ENCODE assay signal across 9 cellular contexts in genomic region chr17:41308918-41309359, GRCh38. TPM values are rescaled to one million over a fixed set of nuclear protein-coding genes. Genes with fewer than 3 reads are reported as not detected.
DNase-seq lines count a peak whose midpoint lies in the region; ATAC-seq and TF ChIP-seq lines count a peak whose summit lies in the region.
"Had no signal": no experiment of that assay in that cellular context is flagged by ENCODE, and none has a peak within 500 bp of the region (broad histone marks: within the 10 kb centered on the region; RNA-seq: fewer than 3 reads in every experiment).

TSS of gene KRTAP16-1 (minus strand) at chr17:41309309. CDS start at chr17:41309253, 56 bp downstream.

- no peak for TF ChIP-seq CTCF in DND-41 (IDR thresholded peaks at IDR 0.05; ENCODE audit: borderline replicate concordance, extremely low read depth, low read length, poor library complexity, severe bottlenecking)

- H3K9ac ChIP-seq in DND-41 (ENCODE audit: low read depth, low read length) (peak within 1 kb of the TSS; percentile 14; the same call in 1 of the 2 replicates), neuronal stem cell (ENCODE audit: low read depth, low read length, poor library complexity) (no peak within 1 kb of the TSS)

- H3K4me3 ChIP-seq in DND-41 (ENCODE audit: low read depth in 1 of 2, low read length in 2 of 2) (peak within 1 kb of the TSS in 1 of 2 experiments; percentile 15; a peak in 1 of 4 replicates), neuronal stem cell (ENCODE audit: low read length in 2 of 2) (no peak within 1 kb of the TSS)

- H4K91ac ChIP-seq in neuronal stem cell (ENCODE audit: low read depth, low read length, poor library complexity) = no peak within 1 kb of the TSS

- H3K9me3 ChIP-seq in DND-41 (ENCODE audit: insufficient read depth, low read length, severe bottlenecking) (peaks cover 28% of the 10 kb centered on the region), neuronal stem cell (replicated peaks in 1 of 2; ENCODE audit: control insufficient read depth in 2 of 2, insufficient read depth in 1 of 2, low read depth in 1 of 2, low read length in 2 of 2) (peaks cover 0 to 3% of the 10 kb centered on the region in 2 donors)

- H3K27me3 ChIP-seq in DND-41 (ENCODE audit: insufficient read depth, low read length, poor library complexity) (no peaks in the 10 kb centered on the region), neuronal stem cell (ENCODE audit: control insufficient read depth in 3 of 3, insufficient read depth in 3 of 3, low read depth in 1 of 3, low read length in 3 of 3) (no peaks in the 10 kb centered on the region)

- H3K18ac ChIP-seq in neuronal stem cell (ENCODE audit: low read length) = peak within 1 kb of the TSS; percentile 40

- H3K36me3 ChIP-seq in DND-41 (ENCODE audit: insufficient read depth, low read length) (no peaks in the 10 kb centered on the region), neuronal stem cell (replicated peaks in 1 of 2; ENCODE audit: control insufficient read depth in 2 of 2, insufficient read depth in 2 of 2, low read length in 2 of 2) (no peaks in the 10 kb centered on the region)

- H2AFZ ChIP-seq in DND-41 (ENCODE audit: low read depth, low read length) (peak within 1 kb of the TSS; percentile 24), neuronal stem cell (ENCODE audit: low read length) (no peak within 1 kb of the TSS)

- peak within 1 kb of the TSS; percentile 29 for H2AK5ac ChIP-seq in neuronal stem cell (ENCODE audit: low read depth, low read length)

- H3K27ac ChIP-seq in DND-41 (ENCODE audit: low read length) (peak within 1 kb of the TSS; percentile 82), neuronal stem cell (replicated peaks; ENCODE audit: low read length) (no peak within 1 kb of the TSS)

- no peaks in the 10 kb centered on the region for H4K20me1 ChIP-seq in DND-41 (ENCODE audit: insufficient read depth, low read length)

- H3K23ac ChIP-seq in neuronal stem cell (ENCODE audit: low read depth, low read length, poor library complexity) = peak within 1 kb of the TSS; percentile 21

- ATAC-seq in DND-41 (ENCODE audit: insufficient read depth, low read depth) = peak; percentile 67
- ATAC-seq in HG03432 (IDR thresholded peaks at IDR 0.05; ENCODE audit: unreplicated experiment) = no peak
- ATAC-seq: HepG2 had no signal

- H3K79me2 ChIP-seq in DND-41 (ENCODE audit: insufficient read depth, low read length) = no peaks in the 10 kb centered on the region

- intact Hi-C loops in head of caudate nucleus (cut with DNase I) = no loop called here

- H3K4me1 ChIP-seq in DND-41 (ENCODE audit: insufficient read depth, low read length) = peaks cover 20% of the 10 kb centered on the region
- peaks cover 0 to 1% of the 10 kb centered on the region in 2 donors for H3K4me1 ChIP-seq in neuronal stem cell (ENCODE audit: control insufficient read depth in 2 of 2, insufficient read depth in 1 of 2, low read depth in 1 of 2, low read length in 2 of 2)

- H2BK15ac ChIP-seq in neuronal stem cell (ENCODE audit: low read length) = no peak within 1 kb of the TSS

- H3K14ac ChIP-seq in neuronal stem cell (ENCODE audit: low read length) = no peak within 1 kb of the TSS

- H2BK12ac ChIP-seq in neuronal stem cell (ENCODE audit: low read length) = no peak within 1 kb of the TSS

- no CpG with 5 or more reads among the region's 7 CpGs for WGBS in neuronal stem cell (ENCODE audit: extremely low coverage in 2 of 2, insufficient read length in 2 of 2, insufficient replicate concordance in 1 of 2), 2 donors

- H2BK5ac ChIP-seq in neuronal stem cell (ENCODE audit: low read length) = no peak within 1 kb of the TSS

- H4K8ac ChIP-seq in neuronal stem cell (ENCODE audit: low read depth, low read length) = no peak within 1 kb of the TSS

- peak; percentile 65 for DNase-seq in DND-41
- DNase-seq in RPMI8226 = peak; percentile 85
- DNase-seq in activated effector memory CD4-positive, alpha-beta T cell treated with Interleukin-2 at 50 U/mL for 16 hours = peak; percentile 62
- DNase-seq in neuronal stem cell (ENCODE audit: low spot score) = no peak
- no peak for DNase-seq in cortex of kidney (lab: John Stamatoyannopoulos, UW)
- no peak for DNase-seq in ureter (ENCODE audit: low spot score)
- no peak for DNase-seq in head of caudate nucleus

- H3K4me2 ChIP-seq in DND-41 (ENCODE audit: insufficient read depth, low read length) (peak within 1 kb of the TSS; percentile 16; the same call in 1 of the 2 replicates), neuronal stem cell (ENCODE audit: insufficient read depth, low read length, poor library complexity, severe bottlenecking) (no peak within 1 kb of the TSS)

- no peaks in the 10 kb centered on the region for H3K79me1 ChIP-seq in neuronal stem cell (ENCODE audit: low read depth, low read length)

- H3K4ac ChIP-seq in neuronal stem cell (ENCODE audit: low read length) = no peak within 1 kb of the TSS

- no peak within 1 kb of the TSS for H2BK120ac ChIP-seq in neuronal stem cell (ENCODE audit: low read depth, low read length)

RNA-seq across cellular contexts. Expression of gene KRTAP16-1, which starts in this region (rescaled TPM):
- not detected for polyA plus RNA-seq in neuronal stem cell (2013, experiment 1 of 2)
- polyA plus RNA-seq in neuronal stem cell (2013, experiment 2 of 2) = not detected
- total RNA-seq in ureter = not detected
- total RNA-seq: HepG2 had no signal
- polyA plus RNA-seq: HepG2 had no signal

Comparison
In these comparisons a context has a peak if more than half of its experiments do, and no peak if none do; other contexts are left out.
1. DNase-seq: peak in DND-41 (single experiment), RPMI8226 (single experiment) and activated effector memory CD4-positive, alpha-beta T cell treated with Interleukin-2 at 50 U/mL for 16 hours (single experiment); none in neuronal stem cell (single experiment), cortex of kidney (single experiment), ureter (single experiment) and head of caudate nucleus (0 of 42).